Comparison of ENCODE assay signal across 1 cellular context in the genomic region with DNA sequence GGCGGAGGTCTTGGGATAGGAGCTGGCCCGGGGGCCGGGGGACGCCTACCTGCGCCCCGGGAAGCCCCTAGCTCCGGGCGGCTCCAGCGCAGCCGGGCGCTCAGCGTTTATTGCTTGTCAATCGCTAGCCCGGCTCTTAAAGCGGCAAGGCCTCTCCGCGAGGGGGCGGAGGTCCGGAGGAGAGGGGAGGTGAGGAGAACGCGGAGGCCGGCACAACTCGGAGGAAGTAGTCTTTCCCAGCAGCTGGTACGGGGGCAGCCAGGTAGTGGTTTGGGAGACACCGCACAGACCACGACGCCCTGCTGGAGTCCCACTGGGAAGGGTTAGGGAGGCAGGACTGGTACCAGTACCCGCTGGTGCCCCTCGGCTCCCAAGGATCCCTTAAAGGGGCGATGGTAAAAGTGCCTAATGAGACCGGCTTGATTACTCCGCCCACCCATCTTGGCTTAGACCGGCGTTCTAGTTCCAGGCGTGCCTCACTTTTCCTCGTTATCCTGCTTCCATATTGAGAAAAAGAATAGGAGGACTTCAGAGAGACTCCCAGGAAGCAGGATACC.
TF ChIP-seq lines count a peak whose summit lies in the region.

A gene with protein sequence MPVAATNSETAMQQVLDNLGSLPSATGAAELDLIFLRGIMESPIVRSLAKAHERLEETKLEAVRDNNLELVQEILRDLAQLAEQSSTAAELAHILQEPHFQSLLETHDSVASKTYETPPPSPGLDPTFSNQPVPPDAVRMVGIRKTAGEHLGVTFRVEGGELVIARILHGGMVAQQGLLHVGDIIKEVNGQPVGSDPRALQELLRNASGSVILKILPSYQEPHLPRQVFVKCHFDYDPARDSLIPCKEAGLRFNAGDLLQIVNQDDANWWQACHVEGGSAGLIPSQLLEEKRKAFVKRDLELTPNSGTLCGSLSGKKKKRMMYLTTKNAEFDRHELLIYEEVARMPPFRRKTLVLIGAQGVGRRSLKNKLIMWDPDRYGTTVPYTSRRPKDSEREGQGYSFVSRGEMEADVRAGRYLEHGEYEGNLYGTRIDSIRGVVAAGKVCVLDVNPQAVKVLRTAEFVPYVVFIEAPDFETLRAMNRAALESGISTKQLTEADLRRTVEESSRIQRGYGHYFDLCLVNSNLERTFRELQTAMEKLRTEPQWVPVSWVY (minus strand): TSS at position 112 of the 557 bp plus-strand sequence. CDS start 3,076 bp downstream, outside the sequence.

TF ChIP-seq in HepG2, 621 proteins besides CTCF, POLR2A, EP300 and RAD21 (continued from another document):
- TF ChIP-seq, protein P1, sequence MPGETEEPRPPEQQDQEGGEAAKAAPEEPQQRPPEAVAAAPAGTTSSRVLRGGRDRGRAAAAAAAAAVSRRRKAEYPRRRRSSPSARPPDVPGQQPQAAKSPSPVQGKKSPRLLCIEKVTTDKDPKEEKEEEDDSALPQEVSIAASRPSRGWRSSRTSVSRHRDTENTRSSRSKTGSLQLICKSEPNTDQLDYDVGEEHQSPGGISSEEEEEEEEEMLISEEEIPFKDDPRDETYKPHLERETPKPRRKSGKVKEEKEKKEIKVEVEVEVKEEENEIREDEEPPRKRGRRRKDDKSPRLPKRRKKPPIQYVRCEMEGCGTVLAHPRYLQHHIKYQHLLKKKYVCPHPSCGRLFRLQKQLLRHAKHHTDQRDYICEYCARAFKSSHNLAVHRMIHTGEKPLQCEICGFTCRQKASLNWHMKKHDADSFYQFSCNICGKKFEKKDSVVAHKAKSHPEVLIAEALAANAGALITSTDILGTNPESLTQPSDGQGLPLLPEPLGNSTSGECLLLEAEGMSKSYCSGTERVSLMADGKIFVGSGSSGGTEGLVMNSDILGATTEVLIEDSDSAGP (CRISPR knock-in tag; IDR thresholded peaks at IDR 0.05; ENCODE audit: borderline replicate concordance), result peak; percentile 97
- peak; percentile 24 for TF ChIP-seq XRCC5 (optimal IDR thresholded peaks at IDR 0.05; ENCODE audit: low read length)
- peak; percentile 91 for TF ChIP-seq EZH2 (conservative IDR thresholded peaks at IDR 0.05; ENCODE audit: low read depth, low read length)
- TF ChIP-seq, protein P2, sequence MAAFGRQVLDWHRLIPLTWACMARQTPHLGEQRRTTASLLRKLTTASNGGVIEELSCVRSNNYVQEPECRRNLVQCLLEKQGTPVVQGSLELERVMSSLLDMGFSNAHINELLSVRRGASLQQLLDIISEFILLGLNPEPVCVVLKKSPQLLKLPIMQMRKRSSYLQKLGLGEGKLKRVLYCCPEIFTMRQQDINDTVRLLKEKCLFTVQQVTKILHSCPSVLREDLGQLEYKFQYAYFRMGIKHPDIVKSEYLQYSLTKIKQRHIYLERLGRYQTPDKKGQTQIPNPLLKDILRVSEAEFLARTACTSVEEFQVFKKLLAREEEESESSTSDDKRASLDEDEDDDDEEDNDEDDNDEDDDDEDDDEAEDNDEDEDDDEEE (CRISPR knock-in tag; IDR thresholded peaks at IDR 0.05), result 0 out of 2 replicates have a peak, but pooled peaks have one; percentile 35
- TF ChIP-seq CBX2 (IDR thresholded peaks at IDR 0.05; ENCODE audit: low read depth, low read length), result no peak
- 0 out of 2 replicates have a peak, but pooled peaks have one; percentile 31 for TF ChIP-seq CBX2 (CRISPR knock-in tag; IDR thresholded peaks at IDR 0.05; ENCODE audit: low read depth)
- TF ChIP-seq GABPB1 (CRISPR knock-in tag; IDR thresholded peaks at IDR 0.05), result no peak
- TF ChIP-seq ZNF317 (CRISPR knock-in tag; IDR thresholded peaks at IDR 0.05), result peak; percentile 74; the same call in 1 of the 2 replicates
- TF ChIP-seq, protein P3, sequence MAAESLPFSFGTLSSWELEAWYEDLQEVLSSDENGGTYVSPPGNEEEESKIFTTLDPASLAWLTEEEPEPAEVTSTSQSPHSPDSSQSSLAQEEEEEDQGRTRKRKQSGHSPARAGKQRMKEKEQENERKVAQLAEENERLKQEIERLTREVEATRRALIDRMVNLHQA (CRISPR knock-in tag; IDR thresholded peaks at IDR 0.05), result no peak
- 0 out of 2 replicates have a peak, but pooled peaks have one; percentile 62 for TF ChIP-seq ZNF274 (CRISPR knock-in tag; IDR thresholded peaks at IDR 0.05)
- TF ChIP-seq, protein P4, sequence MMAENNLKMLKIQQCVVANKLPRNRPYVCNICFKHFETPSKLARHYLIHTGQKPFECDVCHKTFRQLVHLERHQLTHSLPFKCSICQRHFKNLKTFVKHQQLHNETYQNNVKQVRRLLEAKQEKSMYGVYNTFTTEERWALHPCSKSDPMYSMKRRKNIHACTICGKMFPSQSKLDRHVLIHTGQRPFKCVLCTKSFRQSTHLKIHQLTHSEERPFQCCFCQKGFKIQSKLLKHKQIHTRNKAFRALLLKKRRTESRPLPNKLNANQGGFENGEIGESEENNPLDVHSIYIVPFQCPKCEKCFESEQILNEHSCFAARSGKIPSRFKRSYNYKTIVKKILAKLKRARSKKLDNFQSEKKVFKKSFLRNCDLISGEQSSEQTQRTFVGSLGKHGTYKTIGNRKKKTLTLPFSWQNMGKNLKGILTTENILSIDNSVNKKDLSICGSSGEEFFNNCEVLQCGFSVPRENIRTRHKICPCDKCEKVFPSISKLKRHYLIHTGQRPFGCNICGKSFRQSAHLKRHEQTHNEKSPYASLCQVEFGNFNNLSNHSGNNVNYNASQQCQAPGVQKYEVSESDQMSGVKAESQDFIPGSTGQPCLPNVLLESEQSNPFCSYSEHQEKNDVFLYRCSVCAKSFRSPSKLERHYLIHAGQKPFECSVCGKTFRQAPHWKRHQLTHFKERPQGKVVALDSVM (CRISPR knock-in tag; IDR thresholded peaks at IDR 0.05), result peak; percentile 73
- TF ChIP-seq ZNF572 (CRISPR knock-in tag; IDR thresholded peaks at IDR 0.05), result 0 out of 2 replicates have a peak, but pooled peaks have one; percentile 13
- TF ChIP-seq MED13 (CRISPR knock-in tag; IDR thresholded peaks at IDR 0.05), result no peak
- TF ChIP-seq HNRNPLL (IDR thresholded peaks at IDR 0.05; ENCODE audit: low read depth, low read length, poor library complexity, severe bottlenecking), result peak; percentile 63
- 0 out of 2 replicates have a peak, but pooled peaks have one; percentile 21 for TF ChIP-seq PHF20 (CRISPR knock-in tag; IDR thresholded peaks at IDR 0.05)
- TF ChIP-seq, protein P5, sequence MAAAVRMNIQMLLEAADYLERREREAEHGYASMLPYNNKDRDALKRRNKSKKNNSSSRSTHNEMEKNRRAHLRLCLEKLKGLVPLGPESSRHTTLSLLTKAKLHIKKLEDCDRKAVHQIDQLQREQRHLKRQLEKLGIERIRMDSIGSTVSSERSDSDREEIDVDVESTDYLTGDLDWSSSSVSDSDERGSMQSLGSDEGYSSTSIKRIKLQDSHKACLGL (CRISPR knock-in tag; IDR thresholded peaks at IDR 0.05), result peak; percentile 28; the same call in 1 of the 2 replicates
- 0 out of 2 replicates have a peak, but pooled peaks have one; percentile 54 for TF ChIP-seq ZNF790 (CRISPR knock-in tag; IDR thresholded peaks at IDR 0.05; ENCODE audit: borderline replicate concordance)
- TF ChIP-seq, protein P6, sequence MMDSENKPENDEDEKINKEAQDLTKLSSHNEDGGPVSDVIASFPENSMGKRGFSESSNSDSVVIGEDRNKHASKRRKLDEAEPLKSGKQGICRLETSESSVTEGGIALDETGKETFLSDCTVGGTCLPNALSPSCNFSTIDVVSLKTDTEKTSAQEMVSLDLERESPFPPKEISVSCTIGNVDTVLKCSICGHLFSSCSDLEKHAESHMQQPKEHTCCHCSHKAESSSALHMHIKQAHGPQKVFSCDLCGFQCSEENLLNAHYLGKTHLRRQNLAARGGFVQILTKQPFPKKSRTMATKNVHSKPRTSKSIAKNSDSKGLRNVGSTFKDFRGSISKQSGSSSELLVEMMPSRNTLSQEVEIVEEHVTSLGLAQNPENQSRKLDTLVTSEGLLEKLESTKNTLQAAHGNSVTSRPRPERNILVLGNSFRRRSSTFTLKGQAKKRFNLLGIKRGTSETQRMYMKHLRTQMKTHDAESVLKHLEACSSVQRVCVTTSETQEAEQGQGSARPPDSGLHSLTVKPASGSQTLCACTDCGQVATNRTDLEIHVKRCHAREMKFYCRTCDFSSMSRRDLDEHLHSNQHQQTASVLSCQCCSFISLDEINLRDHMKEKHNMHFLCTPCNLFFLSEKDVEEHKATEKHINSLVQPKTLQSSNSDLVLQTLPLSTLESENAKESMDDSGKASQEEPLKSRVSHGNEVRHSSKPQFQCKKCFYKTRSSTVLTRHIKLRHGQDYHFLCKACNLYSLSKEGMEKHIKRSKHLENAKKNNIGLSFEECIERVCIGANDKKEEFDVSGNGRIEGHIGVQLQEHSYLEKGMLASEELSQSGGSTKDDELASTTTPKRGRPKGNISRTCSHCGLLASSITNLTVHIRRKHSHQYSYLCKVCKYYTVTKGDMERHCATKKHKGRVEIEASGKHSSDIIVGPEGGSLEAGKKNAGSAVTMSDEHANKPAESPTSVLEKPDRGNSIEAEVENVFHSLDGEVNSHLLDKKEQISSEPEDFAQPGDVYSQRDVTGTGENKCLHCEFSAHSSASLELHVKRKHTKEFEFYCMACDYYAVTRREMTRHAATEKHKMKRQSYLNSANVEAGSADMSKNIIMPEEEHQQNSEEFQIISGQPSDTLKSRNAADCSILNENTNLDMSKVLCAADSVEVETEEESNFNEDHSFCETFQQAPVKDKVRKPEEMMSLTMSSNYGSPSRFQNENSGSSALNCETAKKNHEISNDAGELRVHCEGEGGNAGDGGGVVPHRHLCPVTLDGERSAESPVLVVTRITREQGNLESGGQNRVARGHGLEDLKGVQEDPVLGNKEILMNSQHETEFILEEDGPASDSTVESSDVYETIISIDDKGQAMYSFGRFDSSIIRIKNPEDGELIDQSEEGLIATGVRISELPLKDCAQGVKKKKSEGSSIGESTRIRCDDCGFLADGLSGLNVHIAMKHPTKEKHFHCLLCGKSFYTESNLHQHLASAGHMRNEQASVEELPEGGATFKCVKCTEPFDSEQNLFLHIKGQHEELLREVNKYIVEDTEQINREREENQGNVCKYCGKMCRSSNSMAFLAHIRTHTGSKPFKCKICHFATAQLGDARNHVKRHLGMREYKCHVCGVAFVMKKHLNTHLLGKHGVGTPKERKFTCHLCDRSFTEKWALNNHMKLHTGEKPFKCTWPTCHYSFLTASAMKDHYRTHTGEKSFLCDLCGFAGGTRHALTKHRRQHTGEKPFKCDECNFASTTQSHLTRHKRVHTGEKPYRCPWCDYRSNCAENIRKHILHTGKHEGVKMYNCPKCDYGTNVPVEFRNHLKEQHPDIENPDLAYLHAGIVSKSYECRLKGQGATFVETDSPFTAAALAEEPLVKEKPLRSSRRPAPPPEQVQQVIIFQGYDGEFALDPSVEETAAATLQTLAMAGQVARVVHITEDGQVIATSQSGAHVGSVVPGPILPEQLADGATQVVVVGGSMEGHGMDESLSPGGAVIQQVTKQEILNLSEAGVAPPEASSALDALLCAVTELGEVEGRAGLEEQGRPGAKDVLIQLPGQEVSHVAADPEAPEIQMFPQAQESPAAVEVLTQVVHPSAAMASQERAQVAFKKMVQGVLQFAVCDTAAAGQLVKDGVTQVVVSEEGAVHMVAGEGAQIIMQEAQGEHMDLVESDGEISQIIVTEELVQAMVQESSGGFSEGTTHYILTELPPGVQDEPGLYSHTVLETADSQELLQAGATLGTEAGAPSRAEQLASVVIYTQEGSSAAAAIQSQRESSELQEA (CRISPR knock-in tag; IDR thresholded peaks at IDR 0.05; ENCODE audit: not compliant biosample characterization), result peak; percentile 52
- 0 out of 2 replicates have a peak, but pooled peaks have one; percentile 31 for TF ChIP-seq KDM5B (CRISPR knock-in tag; IDR thresholded peaks at IDR 0.05; ENCODE audit: borderline replicate concordance)
- 0 out of 2 replicates have a peak, but pooled peaks have one; percentile 17 for TF ChIP-seq ZNF446 (CRISPR knock-in tag; IDR thresholded peaks at IDR 0.05)
- 0 out of 2 replicates have a peak, but pooled peaks have one; percentile 28 for TF ChIP-seq ZNF891 (CRISPR knock-in tag; IDR thresholded peaks at IDR 0.05)
- TF ChIP-seq, protein P7, sequence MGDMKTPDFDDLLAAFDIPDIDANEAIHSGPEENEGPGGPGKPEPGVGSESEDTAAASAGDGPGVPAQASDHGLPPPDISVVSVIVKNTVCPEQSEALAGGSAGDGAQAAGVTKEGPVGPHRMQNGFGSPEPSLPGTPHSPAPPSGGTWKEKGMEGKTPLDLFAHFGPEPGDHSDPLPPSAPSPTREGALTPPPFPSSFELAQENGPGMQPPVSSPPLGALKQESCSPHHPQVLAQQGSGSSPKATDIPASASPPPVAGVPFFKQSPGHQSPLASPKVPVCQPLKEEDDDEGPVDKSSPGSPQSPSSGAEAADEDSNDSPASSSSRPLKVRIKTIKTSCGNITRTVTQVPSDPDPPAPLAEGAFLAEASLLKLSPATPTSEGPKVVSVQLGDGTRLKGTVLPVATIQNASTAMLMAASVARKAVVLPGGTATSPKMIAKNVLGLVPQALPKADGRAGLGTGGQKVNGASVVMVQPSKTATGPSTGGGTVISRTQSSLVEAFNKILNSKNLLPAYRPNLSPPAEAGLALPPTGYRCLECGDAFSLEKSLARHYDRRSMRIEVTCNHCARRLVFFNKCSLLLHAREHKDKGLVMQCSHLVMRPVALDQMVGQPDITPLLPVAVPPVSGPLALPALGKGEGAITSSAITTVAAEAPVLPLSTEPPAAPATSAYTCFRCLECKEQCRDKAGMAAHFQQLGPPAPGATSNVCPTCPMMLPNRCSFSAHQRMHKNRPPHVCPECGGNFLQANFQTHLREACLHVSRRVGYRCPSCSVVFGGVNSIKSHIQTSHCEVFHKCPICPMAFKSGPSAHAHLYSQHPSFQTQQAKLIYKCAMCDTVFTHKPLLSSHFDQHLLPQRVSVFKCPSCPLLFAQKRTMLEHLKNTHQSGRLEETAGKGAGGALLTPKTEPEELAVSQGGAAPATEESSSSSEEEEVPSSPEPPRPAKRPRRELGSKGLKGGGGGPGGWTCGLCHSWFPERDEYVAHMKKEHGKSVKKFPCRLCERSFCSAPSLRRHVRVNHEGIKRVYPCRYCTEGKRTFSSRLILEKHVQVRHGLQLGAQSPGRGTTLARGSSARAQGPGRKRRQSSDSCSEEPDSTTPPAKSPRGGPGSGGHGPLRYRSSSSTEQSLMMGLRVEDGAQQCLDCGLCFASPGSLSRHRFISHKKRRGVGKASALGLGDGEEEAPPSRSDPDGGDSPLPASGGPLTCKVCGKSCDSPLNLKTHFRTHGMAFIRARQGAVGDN (CRISPR knock-in tag; IDR thresholded peaks at IDR 0.05), result peak; percentile 29
- no peak for TF ChIP-seq CHD2 (IDR thresholded peaks at IDR 0.05; ENCODE audit: low read depth, low read length)
- TF ChIP-seq, protein P8, sequence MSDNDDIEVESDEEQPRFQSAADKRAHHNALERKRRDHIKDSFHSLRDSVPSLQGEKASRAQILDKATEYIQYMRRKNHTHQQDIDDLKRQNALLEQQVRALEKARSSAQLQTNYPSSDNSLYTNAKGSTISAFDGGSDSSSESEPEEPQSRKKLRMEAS (IDR thresholded peaks at IDR 0.05), result 0 out of 2 replicates have a peak, but pooled peaks have one; percentile 28
- no peak for TF ChIP-seq KLF13 (CRISPR knock-in tag; IDR thresholded peaks at IDR 0.05)
